ENCODE assay signal across 18 cellular contexts in genomic region chr20:49392745-49393144, GRCh38.
"Had no signal": no experiment of that assay in that cellular context is flagged by ENCODE, and none has a peak within 500 bp of the region (broad histone marks: within the 10 kb centered on the region; RNA-seq: fewer than 3 reads in every experiment).

No MANE protein-coding gene starts in this region.

- H3K4me3 ChIP-seq: breast epithelium, lung, testis, upper lobe of right lung had no signal

- H3K9me3 ChIP-seq: breast epithelium, testis, upper lobe of right lung had no signal

- H3K36me3 ChIP-seq: breast epithelium, upper lobe of right lung had no signal

- ATAC-seq: foreskin keratinocyte; left colon; naive thymus-derived CD4-positive, alpha-beta T cell; upper lobe of right lung had no signal

- H3K4me1 ChIP-seq: breast epithelium, foreskin keratinocyte, parathyroid adenoma, upper lobe of right lung had no signal

- H3K27me3 ChIP-seq: breast epithelium, testis, upper lobe of right lung had no signal

- H3K27ac ChIP-seq: breast epithelium, foreskin keratinocyte, parathyroid adenoma, testis, upper lobe of right lung, VCaP had no signal

- DNase-seq: activated CD4-positive, alpha-beta memory T cell treated with anti-CD3 and anti-CD28 coated beads for 36 hours; activated gamma-delta T cell; activated naive CD8-positive, alpha-beta T cell treated with anti-CD3 and anti-CD28 coated beads for 36 hours; activated T-cell treated with anti-CD3 and anti-CD28 coated beads, Interleukin-2, amount 50 U/mL, for 48 hours; anterior cingulate cortex; foreskin keratinocyte; head of caudate nucleus; left colon; naive thymus-derived CD4-positive, alpha-beta T cell; retina; stimulated activated CD4-positive, alpha-beta T cell treated with anti-CD3 and anti-CD28 coated beads, Interleukin-15, amount 100 ng/mL, for 24 hours; stimulated activated CD4-positive, alpha-beta T cell treated with anti-CD3 and anti-CD28 coated beads, Interleukin-4, amount 100 ng/mL, for 24 hours; testis; upper lobe of right lung had no signal
